In the genomic region with DNA sequence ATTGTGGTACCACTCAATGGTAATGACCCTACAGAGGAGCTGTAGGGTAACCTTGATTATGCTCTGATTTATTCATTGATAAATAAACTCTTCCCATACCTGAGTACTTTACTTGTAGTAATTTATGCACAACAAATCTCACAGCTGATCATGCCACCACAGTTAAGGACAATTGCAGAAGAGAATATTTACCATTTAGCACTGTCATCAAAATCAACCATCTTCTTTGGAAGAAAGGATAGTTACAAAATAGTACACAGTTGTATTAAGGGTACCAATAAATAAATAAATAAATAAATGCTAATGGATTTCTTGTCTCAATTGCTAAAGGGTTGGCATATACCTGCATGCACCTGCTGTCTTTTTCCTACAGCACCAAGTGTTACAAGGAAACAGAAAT, we compare ENCODE assay signal across 36 cellular contexts.
"Had no signal": no experiment of that assay in that cellular context is flagged by ENCODE, and none has a peak within 500 bp of the region (broad histone marks: within the 10 kb centered on the region; RNA-seq: fewer than 3 reads in every experiment).

No MANE protein-coding gene starts in this region.

- H3K9me3 ChIP-seq: MG63 had no signal

- H3K4me3 ChIP-seq: MG63 had no signal

- H3K27me3 ChIP-seq: MG63 had no signal

- H3K36me3 ChIP-seq: MG63 had no signal

- DNase-seq: Kasumi-1, MG63, MM.1S, MV-4-11, NCI-H1048, NCI-H1092, NCI-H1092 treated with DMSO at 0.1 percent for 48 hours, NCI-H1105, NCI-H1105 treated with DMSO at 0.1 percent for 48 hours, NCI-H1417, NCI-H1417 treated with DMSO at 0.1 percent for 48 hours, NCI-H1436, NCI-H1436 treated with DMSO at 0.1 percent for 48 hours, NCI-H146, NCI-H1694, NCI-H1694 treated with DMSO at 0.1 percent for 48 hours, NCI-H187, NCI-H187 treated with DMSO at 0.1 percent for 48 hours, NCI-H1930, NCI-H2029, NCI-H2029 treated with DMSO at 0.1 percent for 48 hours, NCI-H2081, NCI-H2081 treated with DMSO at 0.1 percent for 48 hours, NCI-H2107, NCI-H2171, NCI-H2171 treated with DMSO at 0.1 percent for 48 hours, NCI-H2227 treated with DMSO at 0.1 percent for 48 hours, NCI-H226, NCI-H345, NCI-H446, NCI-H446 treated with DMSO at 0.1 percent for 48 hours, NCI-H510A, NCI-H510A treated with DMSO at 0.1 percent for 48 hours, NCI-H524, NCI-H524 treated with DMSO at 0.1 percent for 48 hours, NCI-H526 had no signal
